Comparison of ENCODE assay signal across 16 cellular contexts in genomic region chr4:174789666-174790065, GRCh38. TPM values are rescaled to one million over a fixed set of nuclear protein-coding genes. Genes with fewer than 3 reads are reported as not detected.
DNase-seq lines count a peak whose midpoint lies in the region; ATAC-seq lines count a peak whose summit lies in the region.
"Had no signal": no experiment of that assay in that cellular context is flagged by ENCODE, and none has a peak within 500 bp of the region (broad histone marks: within the 10 kb centered on the region; RNA-seq: fewer than 3 reads in every experiment).

No MANE protein-coding gene starts in this region.

- DNase-seq in DMS53 (lab: John Stamatoyannopoulos, UW) (peak; percentile 2), DMS53 treated with DMSO at 0.1 percent for 48 hours (lab: John Stamatoyannopoulos, UW; ENCODE audit: unreplicated experiment) (no peak), RKO (ENCODE audit: low spot score) (peak; percentile 5), iris pigment epithelial cell (ENCODE audit: low read depth) (peak; percentile 43), T-helper 1 cell (no peak), RPMI8226 (no peak), left cardiac atrium (no peak), hippocampal formation (lab: John Stamatoyannopoulos, UW) (no peak)
- DNase-seq: AML-193; Caco-2; CD8-positive, alpha-beta memory T cell; DMS79 treated with DMSO at 0.1 percent for 48 hours; EL; HCEC 1CT; KBM-7 had no signal

- intact Hi-C loops in left cardiac atrium (cut with DNase I): no loop called here

- no peak for ATAC-seq in left cardiac atrium

RNA-seq across cellular contexts. Expression of gene GLRA3, which starts 39.4 kb away (rescaled TPM):
- total RNA-seq in left cardiac atrium: not detected
- total RNA-seq: Caco-2; CD8-positive, alpha-beta memory T cell; H4 had no signal

Comparison
In these comparisons a context has a peak if more than half of its experiments do, and no peak if none do; other contexts are left out.
1. DNase-seq: peak in DMS53 (single experiment), RKO (single experiment) and iris pigment epithelial cell (single experiment); none in DMS53 treated with DMSO at 0.1 percent for 48 hours (single experiment), T-helper 1 cell (0 of 5), RPMI8226 (single experiment), left cardiac atrium (single experiment) and hippocampal formation (0 of 2).